Comparison of ENCODE assay signal across 27 cellular contexts in the genomic region with DNA sequence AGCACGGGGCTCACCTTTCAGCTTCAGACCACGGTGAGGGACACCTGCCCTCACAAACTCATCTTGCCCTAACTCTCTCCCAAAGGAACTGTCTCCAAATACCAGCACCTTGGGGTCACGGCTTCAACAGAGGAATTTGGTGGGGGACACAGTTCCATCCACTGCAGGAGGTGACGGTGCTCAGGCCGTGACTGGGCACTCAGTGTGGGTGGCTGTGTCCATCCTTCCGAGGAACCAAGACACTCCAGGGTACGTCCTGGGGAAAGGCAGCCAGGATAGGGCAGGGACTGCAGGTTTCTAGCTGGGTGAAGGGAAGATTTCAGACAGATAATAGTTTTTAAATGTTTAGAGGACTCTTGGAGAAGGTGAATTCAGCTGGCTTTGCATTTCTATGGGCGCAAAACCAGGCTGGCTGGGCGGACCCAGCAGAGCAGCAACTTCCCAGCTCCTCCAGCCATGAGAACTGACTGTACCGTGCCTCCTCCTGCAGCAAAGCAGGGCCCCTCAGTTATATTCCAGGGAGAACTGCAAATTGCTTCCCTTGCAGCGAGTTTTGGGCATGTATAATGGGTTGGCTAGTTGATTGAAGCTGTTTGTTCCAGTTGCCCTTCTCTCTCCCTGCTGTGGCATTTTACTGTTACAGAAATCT. TPM values are rescaled to one million over a fixed set of nuclear protein-coding genes. Genes with fewer than 3 reads are reported as not detected.
DNase-seq lines count a peak whose midpoint lies in the region; ATAC-seq and TF ChIP-seq lines count a peak whose summit lies in the region.
"Had no signal": no experiment of that assay in that cellular context is flagged by ENCODE, and none has a peak within 500 bp of the region (broad histone marks: within the 10 kb centered on the region; RNA-seq: fewer than 3 reads in every experiment).

No MANE protein-coding gene starts in this region.

- peak; percentile 2 for DNase-seq in activated CD4-positive, alpha-beta memory T cell treated with anti-CD3 and anti-CD28 coated beads for 36 hours
- no peak for DNase-seq in activated CD4-positive, alpha-beta memory T cell treated with anti-CD3 and anti-CD28 coated beads, Interleukin-2, amount 10 ng/mL, durations not matched to agents 7 days and 5 days
- DNase-seq in Peyer's patch (peak in 2 of 3 donors; percentile 15 to 26), left lung (peak; percentile 23 to 36), spleen (peak; percentile 49), NCI-H526 (lab: John Stamatoyannopoulos, UW) (no peak), WERI-Rb-1 (no peak), pons (ENCODE audit: low spot score) (no peak)
- DNase-seq: activated naive CD4-positive, alpha-beta T cell; activated T-cell treated with anti-CD3 and anti-CD28 coated beads, Interleukin-2, amount 50 U/mL, for 4 hours; DND-41; KBM-7; midbrain; NCI-H1092; NCI-H2029; NK-92 treated with Interleukin-12 subunit alpha and Interleukin-12 subunit beta, amount 100 ng/mL, for 24 hours; stimulated activated CD4-positive, alpha-beta T cell treated with anti-CD3 and anti-CD28 coated beads, Interleukin-1b, Interleukin-23, amount 100 ng/mL, for 48 hours; stimulated activated naive CD4-positive, alpha-beta T cell treated with Interleukin-2 at 50 U/mL for 16 hours; T-helper 17 cell had no signal

- H3K36me3 Mint-ChIP-seq in activated CD4-positive, alpha-beta memory T cell treated with anti-CD3 and anti-CD28 coated beads for 36 hours, result no peaks in the 10 kb centered on the region
- no peaks in the 10 kb centered on the region for H3K36me3 Mint-ChIP-seq in activated CD4-positive, alpha-beta memory T cell treated with anti-CD3 and anti-CD28 coated beads, Interleukin-2, amount 10 ng/mL, durations not matched to agents 7 days and 5 days (ENCODE audit: low read depth)
- H3K36me3 Mint-ChIP-seq: CD14-positive monocyte; naive thymus-derived CD4-positive, alpha-beta T cell had no signal

- peaks cover 4% of the 10 kb centered on the region for H3K27me3 Mint-ChIP-seq in activated CD4-positive, alpha-beta memory T cell treated with anti-CD3 and anti-CD28 coated beads for 36 hours
- H3K27me3 Mint-ChIP-seq in activated CD4-positive, alpha-beta memory T cell treated with anti-CD3 and anti-CD28 coated beads, Interleukin-2, amount 10 ng/mL, durations not matched to agents 7 days and 5 days, result no peaks in the 10 kb centered on the region

- H3K4me1 Mint-ChIP-seq in activated CD4-positive, alpha-beta memory T cell treated with anti-CD3 and anti-CD28 coated beads for 36 hours (ENCODE audit: low read depth), result no peaks in the 10 kb centered on the region
- no peaks in the 10 kb centered on the region for H3K4me1 Mint-ChIP-seq in activated CD4-positive, alpha-beta memory T cell treated with anti-CD3 and anti-CD28 coated beads, Interleukin-2, amount 10 ng/mL, durations not matched to agents 7 days and 5 days
- H3K4me1 Mint-ChIP-seq: CD14-positive monocyte; naive thymus-derived CD4-positive, alpha-beta T cell had no signal

- no peaks in the 10 kb centered on the region for H3K27me3 ChIP-seq in Peyer's patch
- peaks cover 0 to 4% of the 10 kb centered on the region in 2 donors for H3K27me3 ChIP-seq in left lung
- no peaks in the 10 kb centered on the region for H3K27me3 ChIP-seq in spleen (replicated peaks in 1 of 7)
- H3K27me3 ChIP-seq in WERI-Rb-1 (ENCODE audit: insufficient read depth, low read depth, severe bottlenecking), result no peaks in the 10 kb centered on the region

- no peaks in the 10 kb centered on the region for H3K4me1 ChIP-seq in Peyer's patch
- no peaks in the 10 kb centered on the region for H3K4me1 ChIP-seq in left lung
- H3K4me1 ChIP-seq in spleen, result peaks cover 0 to 43% (median 20%) of the 10 kb centered on the region in 6 donors

- WGBS in spleen, 5 donors, result 76 to 94% (median 87%) methylated on average over 8 to 11 of the region's 11 CpGs

- POLR2A ChIA-PET in activated CD4-positive, alpha-beta memory T cell treated with anti-CD3 and anti-CD28 coated beads for 36 hours (lab: Charles Lee), result interaction anchor here (0.6 kb wide), 1 partner anchor 30 kb away, joined by 4 read pairs; no protein-coding TSS in a partner anchor
- POLR2A ChIA-PET in activated CD4-positive, alpha-beta memory T cell treated with anti-CD3 and anti-CD28 coated beads, Interleukin-2, amount 10 ng/mL, durations not matched to agents 7 days and 5 days (lab: Charles Lee), result no interaction called here

- H3K4me3 Mint-ChIP-seq in activated CD4-positive, alpha-beta memory T cell treated with anti-CD3 and anti-CD28 coated beads for 36 hours, result no peak overlapping the region
- no peak overlapping the region for H3K4me3 Mint-ChIP-seq in activated CD4-positive, alpha-beta memory T cell treated with anti-CD3 and anti-CD28 coated beads, Interleukin-2, amount 10 ng/mL, durations not matched to agents 7 days and 5 days
- H3K4me3 Mint-ChIP-seq: activated T-cell treated with anti-CD3 and anti-CD28 coated beads, Interleukin-2, amount 50 U/mL, for 4 hours; CD14-positive monocyte; naive thymus-derived CD4-positive, alpha-beta T cell; T-helper 17 cell had no signal

- H3K4me3 ChIP-seq in Peyer's patch (no peak overlapping the region), left lung (no peak overlapping the region), spleen (no peak overlapping the region), WERI-Rb-1 (ENCODE audit: low read depth, low read length) (no peak overlapping the region)
- H3K4me3 ChIP-seq: smooth muscle cell had no signal

- no peak for TF ChIP-seq POLR2A in Peyer's patch (IDR thresholded peaks at IDR 0.05)
- TF ChIP-seq POLR2A in spleen (IDR thresholded peaks at IDR 0.05), result no peak

- no peak overlapping the region for H3K27ac Mint-ChIP-seq in activated CD4-positive, alpha-beta memory T cell treated with anti-CD3 and anti-CD28 coated beads for 36 hours
- no peak overlapping the region for H3K27ac Mint-ChIP-seq in activated CD4-positive, alpha-beta memory T cell treated with anti-CD3 and anti-CD28 coated beads, Interleukin-2, amount 10 ng/mL, durations not matched to agents 7 days and 5 days
- H3K27ac Mint-ChIP-seq: naive thymus-derived CD4-positive, alpha-beta T cell; T-helper 17 cell had no signal

- TF ChIP-seq CTCF in Peyer's patch (IDR thresholded peaks at IDR 0.05) (no peak), left lung (IDR thresholded peaks at IDR 0.05) (no peak), spleen (IDR thresholded peaks at IDR 0.05 in 8 of 11, conservative IDR thresholded peaks at IDR 0.05 in 3 of 11) (no peak), WERI-Rb-1 (IDR thresholded peaks at IDR 0.05; ENCODE audit: low read depth, low read length) (no peak)

- intact Hi-C loops in activated CD4-positive, alpha-beta memory T cell treated with anti-CD3 and anti-CD28 coated beads for 36 hours (cut with micrococcal nuclease), result no loop called here
- intact Hi-C loops in left lung (cut with DNase I), result no loop called here
- intact Hi-C loops in spleen (cut with DNase I; ENCODE audit: low total_unique reads), result no loop called here

- no peak for ATAC-seq in left lung
- ATAC-seq: activated T-cell treated with anti-CD3 and anti-CD28 coated beads, Interleukin-2, amount 50 U/mL, for 4 hours; naive thymus-derived CD4-positive, alpha-beta T cell; T-helper 17 cell had no signal

- no peaks in the 10 kb centered on the region for H3K36me3 ChIP-seq in Peyer's patch
- no peaks in the 10 kb centered on the region for H3K36me3 ChIP-seq in left lung
- H3K36me3 ChIP-seq in spleen, result no peaks in the 10 kb centered on the region
- H3K36me3 ChIP-seq in WERI-Rb-1, result no peaks in the 10 kb centered on the region; the same call in 1 of the 2 replicates

- H3K27ac ChIP-seq in Peyer's patch (no peak overlapping the region), left lung (no peak overlapping the region), spleen (no peak overlapping the region), WERI-Rb-1 (no peak overlapping the region)

- CTCF ChIA-PET in activated CD4-positive, alpha-beta memory T cell treated with anti-CD3 and anti-CD28 coated beads for 36 hours (lab: Charles Lee), result no interaction called here
- CTCF ChIA-PET in activated CD4-positive, alpha-beta memory T cell treated with anti-CD3 and anti-CD28 coated beads, Interleukin-2, amount 10 ng/mL, durations not matched to agents 7 days and 5 days (lab: Charles Lee), result no interaction called here

- no peaks in the 10 kb centered on the region for H3K9me3 Mint-ChIP-seq in activated CD4-positive, alpha-beta memory T cell treated with anti-CD3 and anti-CD28 coated beads for 36 hours
- H3K9me3 Mint-ChIP-seq in activated CD4-positive, alpha-beta memory T cell treated with anti-CD3 and anti-CD28 coated beads, Interleukin-2, amount 10 ng/mL, durations not matched to agents 7 days and 5 days, result no peaks in the 10 kb centered on the region
- H3K9me3 Mint-ChIP-seq: activated T-cell treated with anti-CD3 and anti-CD28 coated beads, Interleukin-2, amount 50 U/mL, for 4 hours; CD14-positive monocyte; naive thymus-derived CD4-positive, alpha-beta T cell had no signal

- H3K9me3 ChIP-seq in Peyer's patch, result no peaks in the 10 kb centered on the region
- H3K9me3 ChIP-seq in left lung, result no peaks in the 10 kb centered on the region
- H3K9me3 ChIP-seq in spleen, result no peaks in the 10 kb centered on the region
- H3K9me3 ChIP-seq in WERI-Rb-1 (ENCODE audit: severe bottlenecking), result no peaks in the 10 kb centered on the region

RNA-seq across cellular contexts. Expression of a gene that starts 23.9 kb away (rescaled TPM):
- total RNA-seq in activated CD4-positive, alpha-beta memory T cell treated with anti-CD3 and anti-CD28 coated beads for 36 hours, result not detected
- not detected for total RNA-seq in activated CD4-positive, alpha-beta memory T cell treated with anti-CD3 and anti-CD28 coated beads, Interleukin-2, amount 10 ng/mL, durations not matched to agents 7 days and 5 days
- total RNA-seq in Peyer's patch, result not detected
- not detected for total RNA-seq in left lung
- total RNA-seq in spleen, result not detected
- polyA plus RNA-seq in spleen, result not detected
- total RNA-seq: activated T-cell treated with anti-CD3 and anti-CD28 coated beads, Interleukin-2, amount 50 U/mL, for 4 hours; H1; M059J; naive thymus-derived CD4-positive, alpha-beta T cell; omental fat pad; Right ventricle myocardium superior; smooth muscle cell; T-helper 17 cell; temporal lobe had no signal
- polyA plus RNA-seq: CD14-positive monocyte; H1; naive thymus-derived CD4-positive, alpha-beta T cell; smooth muscle cell had no signal

RNA-seq across cellular contexts. Expression of a gene that starts 39.2 kb away (rescaled TPM):
- under 1 TPM in 1 of 2 experiments, not detected in 1; 0.31 TPM for total RNA-seq in activated CD4-positive, alpha-beta memory T cell treated with anti-CD3 and anti-CD28 coated beads for 36 hours
- total RNA-seq in activated CD4-positive, alpha-beta memory T cell treated with anti-CD3 and anti-CD28 coated beads, Interleukin-2, amount 10 ng/mL, durations not matched to agents 7 days and 5 days, result not detected
- total RNA-seq in Peyer's patch (1 to 10 TPM in 2 of 4 donors, under 1 TPM in 1, not detected in 1; 0.70 to 5.8 (median 1.1) TPM), left lung (1 to 10 TPM in 1 of 2 donors, under 1 TPM in 1; 0.84 to 1.4 TPM), spleen (1 to 10 TPM in 6 of 7 donors, under 1 TPM in 1; 0.64 to 8.0 (median 4.7) TPM)
- 1 to 10 TPM; 1.9 to 3.2 (median 2.0) TPM for polyA plus RNA-seq in spleen
- total RNA-seq: T-helper 17 cell had no signal
- polyA plus RNA-seq: CD14-positive monocyte had no signal

RNA-seq across cellular contexts. Expression of a gene that starts 59.0 kb away (rescaled TPM):
- total RNA-seq in activated CD4-positive, alpha-beta memory T cell treated with anti-CD3 and anti-CD28 coated beads for 36 hours, result 1,000 to 10,000 TPM; 1,694 to 1,737 TPM
- 1,000 to 10,000 TPM; 1,152 to 1,168 TPM for total RNA-seq in activated CD4-positive, alpha-beta memory T cell treated with anti-CD3 and anti-CD28 coated beads, Interleukin-2, amount 10 ng/mL, durations not matched to agents 7 days and 5 days
- total RNA-seq in Peyer's patch (1,000 to 10,000 TPM in 3 of 4 donors, 100 to 1,000 TPM in 1; 855 to 2,886 (median 1,081) TPM), left lung (1,000 to 10,000 TPM in 1 of 2 donors, 100 to 1,000 TPM in 1; 909 to 1,079 TPM), spleen (1,000 to 10,000 TPM in 6 of 7 donors, 100 to 1,000 TPM in 1; 901 to 3,930 (median 1,217) TPM)
- 1,000 to 10,000 TPM; 3,976 to 6,688 (median 5,664) TPM for polyA plus RNA-seq in spleen

Comparison
In these comparisons a context has a peak if more than half of its experiments do, and no peak if none do; other contexts are left out.
1. DNase-seq: peak in activated CD4-positive, alpha-beta memory T cell treated with anti-CD3 and anti-CD28 coated beads for 36 hours (single experiment), Peyer's patch (2 of 3), left lung (2 of 2) and spleen (single experiment); none in activated CD4-positive, alpha-beta memory T cell treated with anti-CD3 and anti-CD28 coated beads, Interleukin-2, amount 10 ng/mL, durations not matched to agents 7 days and 5 days (single experiment), NCI-H526 (0 of 2), WERI-Rb-1 (single experiment) and pons (single experiment).